Comparison of ENCODE assay signal across 15 cellular contexts in the genomic region with DNA sequence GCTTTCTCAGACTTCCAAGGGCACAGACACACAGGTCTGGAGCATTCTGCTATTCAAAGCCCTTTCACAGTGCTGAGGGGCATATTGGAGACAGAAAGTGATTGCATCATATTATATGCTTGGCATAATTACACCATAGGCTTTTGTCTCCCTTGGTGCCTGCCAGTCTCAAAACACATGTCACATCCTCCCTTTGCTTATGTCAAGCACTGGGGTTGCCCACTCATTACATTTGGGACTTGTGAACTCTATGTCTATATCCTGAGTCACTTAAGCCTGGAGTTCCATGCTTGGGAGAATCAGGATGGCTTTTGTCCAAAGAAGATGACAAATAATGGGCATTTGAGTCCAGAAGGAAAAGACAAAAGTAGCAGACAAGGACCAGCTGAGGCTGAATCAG. TPM values are rescaled to one million over a fixed set of nuclear protein-coding genes. Genes with fewer than 3 reads are reported as not detected.
DNase-seq lines count a peak whose midpoint lies in the region; ATAC-seq and TF ChIP-seq lines count a peak whose summit lies in the region.
"Had no signal": no experiment of that assay in that cellular context is flagged by ENCODE, and none has a peak within 500 bp of the region (broad histone marks: within the 10 kb centered on the region; RNA-seq: fewer than 3 reads in every experiment).

No MANE protein-coding gene starts in this region.

- TF ChIP-seq CTCF in AG10803 (conservative IDR thresholded peaks at IDR 0.05; ENCODE audit: low read length), result no peak

- no peak overlapping the region for H3K4me3 ChIP-seq in AG10803 (ENCODE audit: low read length)
- H3K4me3 ChIP-seq: BLaER1 treated with 17β-estradiol and CSF1 and Interleukin-3, amounts not matched to agents 10 nM and 100 nM; SK-N-MC had no signal

- DNase-seq in AG10803 (ENCODE audit: low read depth) (peak; percentile 53), GM04503 (ENCODE audit: low read depth) (peak; percentile 50), RPMI7951 (ENCODE audit: low read depth) (peak; percentile 49), kidney tubule cell (ENCODE audit: low spot score) (peak; percentile 64), iPS-NIHi7 (ENCODE audit: extremely low spot score) (no peak)
- DNase-seq in activated T-cell treated with anti-CD3 and anti-CD28 coated beads, Interleukin-2, amount 50 U/mL, for 1 hour, result no peak
- DNase-seq: activated CD8-positive, alpha-beta T cell treated with anti-CD3 and anti-CD28 coated beads, Interleukin-2, amount 10 ng/mL, durations not matched to agents 7 days and 5 days; amniotic stem cell; DMS79; NCI-H446 had no signal

- ATAC-seq in HG02938 (IDR thresholded peaks at IDR 0.05; ENCODE audit: unreplicated experiment) (no peak), GM21360 (IDR thresholded peaks at IDR 0.05; ENCODE audit: unreplicated experiment) (no peak)
- ATAC-seq: activated CD8-positive, alpha-beta T cell treated with anti-CD3 and anti-CD28 coated beads, Interleukin-2, amount 10 ng/mL, durations not matched to agents 7 days and 5 days had no signal

RNA-seq across cellular contexts. Expression of gene PDZRN3, which starts 12.3 kb away (rescaled TPM):
- total RNA-seq in RPMI7951 (2014; rRNA removed; shearing (Covaris generic)), result 3.5 and 3.8 TPM in 2 replicates
- total RNA-seq: activated CD8-positive, alpha-beta T cell treated with anti-CD3 and anti-CD28 coated beads, Interleukin-2, amount 10 ng/mL, durations not matched to agents 7 days and 5 days; activated T-helper 2 cell treated with anti-CD3 and anti-CD28 coated beads, Interferon-gamma antibody, Interleukin-2, Interleukin-4, amounts not matched to agents 10 μg/mL and 5 μg/mL and 100 μg/mL, durations not matched to agents 14 hours and 24 hours and 36 hours had no signal

Comparison
In these comparisons a context has a peak if more than half of its experiments do, and no peak if none do; other contexts are left out.
1. DNase-seq: peak in AG10803 (single experiment), GM04503 (single experiment), RPMI7951 (single experiment) and kidney tubule cell (single experiment); none in iPS-NIHi7 (single experiment) and activated T-cell treated with anti-CD3 and anti-CD28 coated beads, Interleukin-2, amount 50 U/mL, for 1 hour (single experiment).